Comparison of ENCODE assay signal across 9 cellular contexts in genomic region chr7:5596046-5596895, GRCh38. TPM values are rescaled to one million over a fixed set of nuclear protein-coding genes. Genes with fewer than 3 reads are reported as not detected.
A peak's percentile ranks its signal among the peaks of the same experiment; 100 is the strongest.
DNase-seq lines count a peak whose midpoint lies in the region; ATAC-seq and TF ChIP-seq lines count a peak whose summit lies in the region.
"Had no signal": no experiment of that assay in that cellular context is flagged by ENCODE, and none has a peak within 500 bp of the region (broad histone marks: within the 10 kb centered on the region; RNA-seq: fewer than 3 reads in every experiment).

No MANE protein-coding gene starts in this region.

- peaks cover 0 to 65% (median 53%) of the 10 kb centered on the region in 4 donors for H3K4me1 ChIP-seq in tibial artery

- H3K4me1 Mint-ChIP-seq in activated T-helper 2 cell treated with anti-CD3 and anti-CD28 coated beads, Interferon-gamma antibody, Interleukin-2, Interleukin-4, amounts not matched to agents 10 μg/mL and 5 μg/mL and 100 μg/mL, durations not matched to agents 14 hours and 24 hours and 36 hours (ENCODE audit: low read depth): peaks cover 24% of the 10 kb centered on the region
- peaks cover 54% of the 10 kb centered on the region for H3K4me1 Mint-ChIP-seq in osteocyte (ENCODE audit: unreplicated experiment)

- peaks cover 0 to 14% of the 10 kb centered on the region in 2 donors for H3K27me3 ChIP-seq in tibial artery

- intact Hi-C loops in activated T-helper 2 cell treated with anti-CD3 and anti-CD28 coated beads, Interferon-gamma antibody, Interleukin-2, Interleukin-4, amounts not matched to agents 10 μg/mL and 5 μg/mL and 100 μg/mL, durations not matched to agents 14 hours and 24 hours and 36 hours (cut with micrococcal nuclease): no loop called here
- intact Hi-C loops in tibial artery (cut with DNase I; ENCODE audit: low total_unique reads): no loop called here

- ATAC-seq in HG02870 (IDR thresholded peaks at IDR 0.05; ENCODE audit: unreplicated experiment): no peak

- peak; percentile 31 for TF ChIP-seq POLR2A in GM19099 (IDR thresholded peaks at IDR 0.05; ENCODE audit: extremely low read depth, insufficient read length, low read depth)

- no peaks in the 10 kb centered on the region for H3K36me3 ChIP-seq in tibial artery
- H3K36me3 ChIP-seq: neutrophil had no signal

- H3K27ac Mint-ChIP-seq in activated T-helper 2 cell treated with anti-CD3 and anti-CD28 coated beads, Interferon-gamma antibody, Interleukin-2, Interleukin-4, amounts not matched to agents 10 μg/mL and 5 μg/mL and 100 μg/mL, durations not matched to agents 14 hours and 24 hours and 36 hours: peak overlapping the region; percentile 74
- H3K27ac Mint-ChIP-seq in osteocyte (ENCODE audit: unreplicated experiment): peak overlapping the region; percentile 95

- no peaks in the 10 kb centered on the region for H3K9me3 Mint-ChIP-seq in activated T-helper 2 cell treated with anti-CD3 and anti-CD28 coated beads, Interferon-gamma antibody, Interleukin-2, Interleukin-4, amounts not matched to agents 10 μg/mL and 5 μg/mL and 100 μg/mL, durations not matched to agents 14 hours and 24 hours and 36 hours
- H3K9me3 Mint-ChIP-seq in osteocyte (ENCODE audit: unreplicated experiment): no peaks in the 10 kb centered on the region

- peak overlapping the region; percentile 74 to 76 for H3K27ac ChIP-seq in tibial artery
- H3K27ac ChIP-seq: neutrophil had no signal

- DNase-seq in OCI-M1 (lab: John Stamatoyannopoulos, UW) (peak; percentile 79), fibroblast of villous mesenchyme (ENCODE audit: low read depth) (peak; percentile 93), osteocyte (ENCODE audit: extremely low spot score, unreplicated experiment) (peak; percentile 93), tibial artery (peak; percentile 90 to 92), NCI-H2171 (lab: John Stamatoyannopoulos, UW) (no peak)
- peak; percentile 58 for DNase-seq in activated T-helper 2 cell treated with anti-CD3 and anti-CD28 coated beads, Interferon-gamma antibody, Interleukin-2, Interleukin-4, amounts not matched to agents 10 μg/mL and 5 μg/mL and 100 μg/mL, durations not matched to agents 14 hours and 24 hours and 36 hours (ENCODE audit: low spot score)

- no peaks in the 10 kb centered on the region for H3K36me3 Mint-ChIP-seq in activated T-helper 2 cell treated with anti-CD3 and anti-CD28 coated beads, Interferon-gamma antibody, Interleukin-2, Interleukin-4, amounts not matched to agents 10 μg/mL and 5 μg/mL and 100 μg/mL, durations not matched to agents 14 hours and 24 hours and 36 hours (ENCODE audit: low read depth)
- H3K36me3 Mint-ChIP-seq in osteocyte (ENCODE audit: unreplicated experiment): peaks cover 2% of the 10 kb centered on the region

- H3K27me3 Mint-ChIP-seq in activated T-helper 2 cell treated with anti-CD3 and anti-CD28 coated beads, Interferon-gamma antibody, Interleukin-2, Interleukin-4, amounts not matched to agents 10 μg/mL and 5 μg/mL and 100 μg/mL, durations not matched to agents 14 hours and 24 hours and 36 hours (ENCODE audit: low read depth): peaks cover 16% of the 10 kb centered on the region
- no peaks in the 10 kb centered on the region for H3K27me3 Mint-ChIP-seq in osteocyte (ENCODE audit: unreplicated experiment)

- H3K9me3 ChIP-seq in tibial artery: no peaks in the 10 kb centered on the region
- H3K9me3 ChIP-seq: neutrophil had no signal

- H3K4me3 Mint-ChIP-seq in activated T-helper 2 cell treated with anti-CD3 and anti-CD28 coated beads, Interferon-gamma antibody, Interleukin-2, Interleukin-4, amounts not matched to agents 10 μg/mL and 5 μg/mL and 100 μg/mL, durations not matched to agents 14 hours and 24 hours and 36 hours (ENCODE audit: low read depth): peak overlapping the region; percentile 81
- peak overlapping the region; percentile 90 for H3K4me3 Mint-ChIP-seq in osteocyte (ENCODE audit: unreplicated experiment)

- peak overlapping the region; percentile 93 for H3K4me3 ChIP-seq in fibroblast of villous mesenchyme (ENCODE audit: low read depth, low read length)
- peak overlapping the region; percentile 59 to 72 for H3K4me3 ChIP-seq in tibial artery

- TF ChIP-seq CTCF in fibroblast of villous mesenchyme (IDR thresholded peaks at IDR 0.05; ENCODE audit: insufficient read depth, low read depth, low read length): no peak
- TF ChIP-seq CTCF in osteocyte (IDR thresholded peaks at IDR 0.05): no peak
- no peak for TF ChIP-seq CTCF in tibial artery (IDR thresholded peaks at IDR 0.05)

RNA-seq across cellular contexts. Expression of gene FSCN1, which starts 3.7 kb away (rescaled TPM):
- 30.3 and 30.7 TPM in 2 replicates for total RNA-seq in activated T-helper 2 cell treated with anti-CD3 and anti-CD28 coated beads, Interferon-gamma antibody, Interleukin-2, Interleukin-4, amounts not matched to agents 10 μg/mL and 5 μg/mL and 100 μg/mL, durations not matched to agents 14 hours and 24 hours and 36 hours
- total RNA-seq in fibroblast of villous mesenchyme (256 and 312 TPM in 2 replicates), osteocyte (186 and 199 TPM in 2 replicates)
